19 cellular contexts compared by ENCODE assay signal in the genomic region with DNA sequence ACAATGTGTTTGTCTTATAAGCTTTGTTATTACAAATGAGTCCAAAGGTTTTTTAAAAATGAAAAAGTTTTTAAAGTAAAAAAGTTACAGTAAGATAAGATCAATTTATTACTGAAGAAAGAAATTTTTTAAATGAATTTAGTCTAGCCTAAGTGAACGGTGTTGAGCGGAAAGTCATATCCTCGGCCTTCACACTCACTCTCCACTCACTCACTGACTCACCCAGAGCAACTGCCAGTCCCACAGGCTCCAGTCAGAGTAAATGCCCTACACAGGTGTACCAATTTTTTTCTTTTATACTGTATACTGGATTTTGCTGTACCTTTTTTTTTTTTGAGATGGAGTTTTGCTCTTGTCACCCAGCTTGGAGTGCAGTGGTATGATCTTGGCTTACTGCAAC. TPM values are rescaled to one million over a fixed set of nuclear protein-coding genes. Genes with fewer than 3 reads are reported as not detected.
A peak's percentile ranks its signal among the peaks of the same experiment; 100 is the strongest.
DNase-seq lines count a peak whose midpoint lies in the region; ATAC-seq and TF ChIP-seq lines count a peak whose summit lies in the region.
"Had no signal": no experiment of that assay in that cellular context is flagged by ENCODE, and none has a peak within 500 bp of the region (broad histone marks: within the 10 kb centered on the region; RNA-seq: fewer than 3 reads in every experiment).

No MANE protein-coding gene starts in this region.

- no peak for TF ChIP-seq CTCF in PC-3 (conservative IDR thresholded peaks at IDR 0.05; ENCODE audit: low read depth, low read length)

- CTCF ChIA-PET in PC-3 (lab: Charles Lee), result no interaction called here

- H3F3A ChIP-seq in PC-3 (ENCODE audit: low read length, unreplicated experiment), result no peaks in the 10 kb centered on the region

- H3K9me3 ChIP-seq in PC-3 (ENCODE audit: low read length), result no peaks in the 10 kb centered on the region
- H3K9me3 ChIP-seq in effector memory CD4-positive, alpha-beta T cell (ENCODE audit: control insufficient read depth, low read length), result no peaks in the 10 kb centered on the region
- H3K9me3 ChIP-seq: A549, BE2C had no signal

- peak; percentile 74 for ATAC-seq in PC-3
- peak; percentile 32 for ATAC-seq in esophagus mucosa
- ATAC-seq in GM18858 (IDR thresholded peaks at IDR 0.05; ENCODE audit: unreplicated experiment), result no peak
- ATAC-seq: A549 had no signal

- H3K4me1 ChIP-seq in PC-3 (ENCODE audit: insufficient read depth, low read length), result no peaks in the 10 kb centered on the region; the same call in 1 of the 2 replicates
- no peaks in the 10 kb centered on the region for H3K4me1 ChIP-seq in effector memory CD4-positive, alpha-beta T cell (ENCODE audit: control insufficient read depth, insufficient read depth, low read length, poor library complexity, severe bottlenecking)
- H3K4me1 ChIP-seq: A549; BE2C; BLaER1 treated with 17β-estradiol and CSF1 and Interleukin-3, amounts not matched to agents 10 nM and 100 nM had no signal

- H3K9ac ChIP-seq in PC-3 (ENCODE audit: low read length), result no peak overlapping the region
- H3K9ac ChIP-seq: BLaER1 treated with 17β-estradiol and CSF1 and Interleukin-3, amounts not matched to agents 10 nM and 100 nM; GM23248 had no signal

- no TSS peak for BruUV-seq in PC-3 (replicated peaks; lab: Mats Ljungman, UMichigan)

- H3K9me2 ChIP-seq in PC-3 (replicated peaks; ENCODE audit: low read length), result no peaks in the 10 kb centered on the region

- no peaks in the 10 kb centered on the region for H3K79me2 ChIP-seq in PC-3 (ENCODE audit: low read length)

- H4K20me1 ChIP-seq in PC-3 (ENCODE audit: low read length), result no peaks in the 10 kb centered on the region
- H4K20me1 ChIP-seq: BLaER1 treated with 17β-estradiol and CSF1 and Interleukin-3, amounts not matched to agents 10 nM and 100 nM had no signal

- DNase-seq in ELR (ENCODE audit: low read depth), result peak; percentile 59
- peak; percentile 26 for DNase-seq in PC-3
- no peak for DNase-seq in T1000 (lab: John Stamatoyannopoulos, UW)
- no peak for DNase-seq in effector memory CD4-positive, alpha-beta T cell
- DNase-seq: 8988T; ACHN; AML-193; BE2C; CD4-positive, alpha-beta T cell; CD8-positive, alpha-beta memory T cell; DMS 273 treated with DMSO at 0.1 percent for 48 hours; DMS79; GM23248; H7; HCEC 1CT had no signal

- POLR2A ChIA-PET in PC-3 (lab: Charles Lee; ENCODE audit: unreplicated experiment), result no interaction called here

- no peak overlapping the region for H2AFZ ChIP-seq in PC-3 (ENCODE audit: low read length)
- H2AFZ ChIP-seq: GM23248 had no signal

- H3K4me3 ChIP-seq in PC-3 (ENCODE audit: low read length), result no peak overlapping the region
- no peak overlapping the region for H3K4me3 ChIP-seq in effector memory CD4-positive, alpha-beta T cell (ENCODE audit: insufficient read depth, low read depth, low read length, poor library complexity, severe bottlenecking)
- H3K4me3 ChIP-seq: A549; BLaER1 treated with 17β-estradiol and CSF1 and Interleukin-3, amounts not matched to agents 10 nM and 100 nM; GM23248 had no signal

- no peak overlapping the region for H3K27ac ChIP-seq in PC-3 (ENCODE audit: low read length)
- H3K27ac ChIP-seq in effector memory CD4-positive, alpha-beta T cell (ENCODE audit: insufficient read depth, low read length, poor library complexity, severe bottlenecking), result no peak overlapping the region
- H3K27ac ChIP-seq: A549; BLaER1 treated with 17β-estradiol and CSF1 and Interleukin-3, amounts not matched to agents 10 nM and 100 nM; GM23248 had no signal

- H3K4me2 ChIP-seq in PC-3 (ENCODE audit: low read length), result no peak overlapping the region
- H3K4me2 ChIP-seq: A549; BLaER1 treated with 17β-estradiol and CSF1 and Interleukin-3, amounts not matched to agents 10 nM and 100 nM had no signal

- H3K36me3 ChIP-seq in PC-3 (ENCODE audit: low read depth, low read length), result no peaks in the 10 kb centered on the region
- H3K36me3 ChIP-seq in effector memory CD4-positive, alpha-beta T cell (ENCODE audit: control insufficient read depth, insufficient read depth, low read length), result no peaks in the 10 kb centered on the region
- H3K36me3 ChIP-seq: BE2C; BLaER1 treated with 17β-estradiol and CSF1 and Interleukin-3, amounts not matched to agents 10 nM and 100 nM had no signal

- no peaks in the 10 kb centered on the region for H3K27me3 ChIP-seq in PC-3 (ENCODE audit: low read length)
- H3K27me3 ChIP-seq in effector memory CD4-positive, alpha-beta T cell (replicated peaks; ENCODE audit: control insufficient read depth, insufficient read depth, low read length, poor library complexity, severe bottlenecking), result no peaks in the 10 kb centered on the region
- H3K27me3 ChIP-seq: BE2C; BLaER1 treated with 17β-estradiol and CSF1 and Interleukin-3, amounts not matched to agents 10 nM and 100 nM had no signal

- intact Hi-C loops in PC-3 (cut with micrococcal nuclease), result no loop called here

RNA-seq across cellular contexts. Expression of a gene that starts 42.7 kb away (rescaled TPM):
- total RNA-seq in PC-3 (2014; rRNA removed) (3.8 and 3.9 TPM in 2 replicates), esophagus mucosa (9.6 TPM)

Comparison
In these comparisons a context has a peak if more than half of its experiments do, and no peak if none do; other contexts are left out.
1. DNase-seq: peak in ELR (single experiment) and PC-3 (single experiment); none in T1000 (single experiment) and effector memory CD4-positive, alpha-beta T cell (0 of 3).